30 cellular contexts compared by ENCODE assay signal in genomic region chrX:444305-444704, GRCh38.
"Had no signal": no experiment of that assay in that cellular context is flagged by ENCODE, and none has a peak within 500 bp of the region (broad histone marks: within the 10 kb centered on the region; RNA-seq: fewer than 3 reads in every experiment).

No MANE protein-coding gene starts in this region.

- DNase-seq: activated B cell treated with CpG ODN at 0.5 μM for 24 hours; activated CD4-positive, alpha-beta T cell treated with anti-CD3 and anti-CD28 coated beads for 36 hours; activated CD4-positive, alpha-beta T cell treated with anti-CD3 and anti-CD28 coated beads, Interleukin-2, amount 50 U/mL, for 4 hours; activated CD8-positive, alpha-beta memory T cell treated with anti-CD3 and anti-CD28 coated beads, Interleukin-2, amount 50 U/mL, for 48 hours; activated effector memory CD4-positive, alpha-beta T cell treated with Interleukin-2 at 50 U/mL for 16 hours; activated naive CD4-positive, alpha-beta T cell treated with anti-CD3 and anti-CD28 coated beads, Interleukin-2, amount 50 U/mL, for 16 hours; body of pancreas; effector memory CD4-positive, alpha-beta T cell; erythroblast; gastrocnemius medialis; glutamatergic neuron; islet precursor cell; left ventricle myocardium inferior; mesendoderm; small intestine; stimulated activated CD4-positive, alpha-beta T cell treated with anti-CD3 and anti-CD28 coated beads, Interleukin-1b, Interleukin-23, amount 100 ng/mL, for 48 hours; stimulated activated CD4-positive, alpha-beta T cell treated with anti-CD3 and anti-CD28 coated beads, Interleukin-4, amount 100 ng/mL, for 4 hours; stimulated activated CD8-positive, alpha-beta memory T cell treated with anti-CD3 and anti-CD28 coated beads, Interleukin-4, amount 100 ng/mL, for 48 hours; stimulated activated naive B cell treated with anti-CD40 and anti-IgM and Interleukin-4, amounts not matched to agents 10 μg/mL and 1 μg/mL and 100 μg/mL, for 72 hours; T-helper 1 cell; testis; transverse colon had no signal

- H3K27me3 Mint-ChIP-seq: activated B cell treated with CpG ODN at 0.5 μM for 24 hours; stimulated activated naive B cell treated with anti-CD40 and anti-IgM and Interleukin-4, amounts not matched to agents 10 μg/mL and 1 μg/mL and 100 μg/mL, for 72 hours had no signal

- H3K4me1 Mint-ChIP-seq: activated B cell treated with CpG ODN at 0.5 μM for 24 hours; activated CD4-positive, alpha-beta T cell treated with anti-CD3 and anti-CD28 coated beads for 36 hours; stimulated activated naive B cell treated with anti-CD40 and anti-IgM and Interleukin-4, amounts not matched to agents 10 μg/mL and 1 μg/mL and 100 μg/mL, for 72 hours had no signal

- H3K4me3 ChIP-seq: body of pancreas, coronary artery, dorsolateral prefrontal cortex, gastrocnemius medialis, hepatocyte, left ventricle myocardium inferior, lung, right lobe of liver, testis, transverse colon had no signal

- H3K9me3 ChIP-seq: body of pancreas, gastrocnemius medialis, right lobe of liver, testis, transverse colon had no signal

- H3K4me3 Mint-ChIP-seq: activated B cell treated with CpG ODN at 0.5 μM for 24 hours; activated CD4-positive, alpha-beta T cell treated with anti-CD3 and anti-CD28 coated beads for 36 hours; natural killer cell treated with Interleukin-12 subunit alpha and Interleukin-12 subunit beta and Interleukin-15 and Interleukin-18, amount 100 ng/mL, for 72 hours; stimulated activated naive B cell treated with anti-CD40 and anti-IgM and Interleukin-4, amounts not matched to agents 10 μg/mL and 1 μg/mL and 100 μg/mL, for 72 hours; T-helper 2 cell treated with Interferon-gamma antibody and Interleukin-4, amounts not matched to agents 5 μg/mL and 100 μg/mL, for 36 hours had no signal

- H3K27ac ChIP-seq: body of pancreas, coronary artery, dorsolateral prefrontal cortex, gastrocnemius medialis, hepatocyte, left ventricle myocardium inferior, right lobe of liver, testis, transverse colon had no signal

- H3K4me1 ChIP-seq: body of pancreas, gastrocnemius medialis, left ventricle myocardium inferior, right lobe of liver, testis, transverse colon had no signal

- H3K36me3 ChIP-seq: gastrocnemius medialis, left ventricle myocardium inferior, right lobe of liver, transverse colon had no signal

- ATAC-seq: activated CD4-positive, alpha-beta T cell treated with anti-CD3 and anti-CD28 coated beads for 36 hours; body of pancreas; gastrocnemius medialis; right lobe of liver had no signal

- H3K27ac Mint-ChIP-seq: activated B cell treated with CpG ODN at 0.5 μM for 24 hours; activated CD4-positive, alpha-beta T cell treated with anti-CD3 and anti-CD28 coated beads for 36 hours; natural killer cell treated with Interleukin-12 subunit alpha and Interleukin-12 subunit beta and Interleukin-15 and Interleukin-18, amount 100 ng/mL, for 72 hours; progenitor cell of endocrine pancreas; stimulated activated naive B cell treated with anti-CD40 and anti-IgM and Interleukin-4, amounts not matched to agents 10 μg/mL and 1 μg/mL and 100 μg/mL, for 72 hours; T-helper 2 cell treated with Interferon-gamma antibody and Interleukin-4, amounts not matched to agents 5 μg/mL and 100 μg/mL, for 36 hours had no signal

- H3K27me3 ChIP-seq: body of pancreas, right lobe of liver, testis, transverse colon had no signal
